ENCODE assay signal across 8 cellular contexts in genomic region chr6:35258336-35258735, GRCh38. TPM values are rescaled to one million over a fixed set of nuclear protein-coding genes. Genes with fewer than 3 reads are reported as not detected.
DNase-seq lines count a peak whose midpoint lies in the region; FAIRE-seq and TF ChIP-seq lines count a peak whose summit lies in the region.

No MANE protein-coding gene starts in this region.

- H3K79me2 ChIP-seq in fibroblast of lung (ENCODE audit: control insufficient read depth, insufficient read depth, low read length), result peaks cover 11% of the 10 kb centered on the region

- no peak for FAIRE-seq in GM12892 (lab: Jason Lieb, UNC)

- DNase-seq in GM06990 (ENCODE audit: extremely low read depth, insufficient read length) (no peak), RWPE1 (ENCODE audit: low spot score) (no peak), fibroblast of lung (ENCODE audit: low read depth in 2 of 2) (no peak), retinal pigment epithelial cell (ENCODE audit: low read depth) (no peak), SW 1271 (lab: John Stamatoyannopoulos, UW) (no peak), GM12892 (ENCODE audit: insufficient read length) (no peak), SHP77 treated with DMSO at 0.1 percent for 48 hours (lab: John Stamatoyannopoulos, UW) (no peak), GOT3 (lab: John Stamatoyannopoulos, UW) (no peak)

- peak overlapping the region; percentile 96 for H3K9ac ChIP-seq in fibroblast of lung (ENCODE audit: insufficient read depth, low read length)

- H3K27ac ChIP-seq in RWPE1, result peak overlapping the region; percentile 93
- peak overlapping the region; percentile 99 for H3K27ac ChIP-seq in fibroblast of lung (ENCODE audit: insufficient read depth, low read length)

- no peaks in the 10 kb centered on the region for H3K27me3 ChIP-seq in GM06990 (replicated peaks; ENCODE audit: control insufficient read depth, insufficient read depth, low read length)
- H3K27me3 ChIP-seq in fibroblast of lung (ENCODE audit: control insufficient read depth, insufficient read depth, low read length), result no peaks in the 10 kb centered on the region

- H3K9me3 ChIP-seq in fibroblast of lung (ENCODE audit: control insufficient read depth, insufficient read depth, low read depth, low read length), result no peaks in the 10 kb centered on the region

- TF ChIP-seq POLR2A in GM12892 (IDR thresholded peaks at IDR 0.05; ENCODE audit: low read depth, low read length), result no peak

- POLR2A ChIA-PET in RWPE1 (lab: Yijun Ruan, JAX; ENCODE audit: low non-redundant PET), result no interaction called here

- H3K4me3 ChIP-seq in GM06990 (replicated peaks; ENCODE audit: low read depth, low read length), result peak overlapping the region; percentile 95
- peak overlapping the region; percentile 79 to 93 (median 84) for H3K4me3 ChIP-seq in fibroblast of lung (replicated peaks in 1 of 4; ENCODE audit: control extremely low read depth in 1 of 4, insufficient read depth in 1 of 4, low read depth in 3 of 4, low read length in 4 of 4)
- H3K4me3 ChIP-seq in retinal pigment epithelial cell (ENCODE audit: low read length), result peak overlapping the region; percentile 91

- H3K36me3 ChIP-seq in GM06990 (ENCODE audit: control insufficient read depth, insufficient read depth, low read length) (no peaks in the 10 kb centered on the region), fibroblast of lung (ENCODE audit: control insufficient read depth, insufficient read depth, low read length) (no peaks in the 10 kb centered on the region)

- no peaks in the 10 kb centered on the region for H3K4me1 ChIP-seq in fibroblast of lung (ENCODE audit: control insufficient read depth, extremely low read depth, insufficient read depth, low read length)

- H4K20me1 ChIP-seq in fibroblast of lung (ENCODE audit: control insufficient read depth, extremely low read depth, insufficient read depth, low read length), result no peaks in the 10 kb centered on the region

- no peak for TF ChIP-seq CTCF in GM06990 (IDR thresholded peaks at IDR 0.05; ENCODE audit: insufficient read depth, low read length, poor library complexity, severe bottlenecking)
- no peak for TF ChIP-seq CTCF in RWPE1 (conservative IDR thresholded peaks at IDR 0.05; ENCODE audit: low read depth)
- no peak for TF ChIP-seq CTCF in fibroblast of lung (conservative IDR thresholded peaks at IDR 0.05 in 1 of 2, IDR thresholded peaks at IDR 0.05 in 1 of 2; ENCODE audit: low read depth in 1 of 2, low read length in 2 of 2)
- TF ChIP-seq CTCF in retinal pigment epithelial cell (conservative IDR thresholded peaks at IDR 0.05; ENCODE audit: low read depth, low read length), result no peak

- H3K4me2 ChIP-seq in fibroblast of lung (ENCODE audit: extremely low read depth, insufficient read depth, low read length), result peak overlapping the region; percentile 83

- H2AFZ ChIP-seq in fibroblast of lung (ENCODE audit: low read length), result no peak overlapping the region

- CTCF ChIA-PET in RWPE1 (lab: Yijun Ruan, JAX), result interaction anchor here (0.6 to 0.8 kb wide), 3 partner anchors 18 to 228 kb away, joined by 3 read pairs; no protein-coding TSS in a partner anchor

RNA-seq across cellular contexts. Expression of gene ZNF76, which starts 1.2 kb away (rescaled TPM):
- 9.8 and 19.5 TPM in 2 replicates for total RNA-seq in fibroblast of lung
- 9.6 and 11.4 TPM in 2 replicates for polyA plus RNA-seq in fibroblast of lung
- 11.9 and 13.4 TPM in 2 replicates for polyA plus RNA-seq in fibroblast of lung (2012)
- polyA minus RNA-seq in fibroblast of lung (ENCODE audit: low replicate concordance), result 33.8 and 61.8 TPM in 2 replicates
- 21.7 TPM for polyA plus RNA-seq in GM12892 (2012; ENCODE audit: missing spikeins)

RNA-seq across cellular contexts. Expression of gene DEF6, which starts 39.3 kb away (rescaled TPM):
- 0.33 and 0.51 TPM in 2 replicates for total RNA-seq in fibroblast of lung
- polyA plus RNA-seq in fibroblast of lung, result 0.12 and 0.17 TPM in 2 replicates
- polyA plus RNA-seq in fibroblast of lung (2012), result 0.17 and 0.41 TPM in 2 replicates
- polyA minus RNA-seq in fibroblast of lung (ENCODE audit: low replicate concordance), result not detected in 2 replicates
- 24.1 TPM for polyA plus RNA-seq in GM12892 (2012; ENCODE audit: missing spikeins)

RNA-seq across cellular contexts. Expression of gene SCUBE3, which starts 44.6 kb away (rescaled TPM):
- under 0.01 TPM in 2 replicates for total RNA-seq in fibroblast of lung
- 0.29 and 1.2 TPM in 2 replicates for polyA plus RNA-seq in fibroblast of lung
- polyA plus RNA-seq in fibroblast of lung (2012), result 0.20 and 1.1 TPM in 2 replicates
- 0.37 and 2.7 TPM in 2 replicates for polyA minus RNA-seq in fibroblast of lung (ENCODE audit: low replicate concordance)
- 0.25 TPM for polyA plus RNA-seq in GM12892 (2012; ENCODE audit: missing spikeins)
